In genomic region chr18:1392046-1392445, GRCh38 we compare ENCODE assay signal across 20 cellular contexts.
"Had no signal": no experiment of that assay in that cellular context is flagged by ENCODE, and none has a peak within 500 bp of the region (broad histone marks: within the 10 kb centered on the region; RNA-seq: fewer than 3 reads in every experiment).

No MANE protein-coding gene starts in this region.

- H3K4me3 ChIP-seq: breast epithelium, thyroid gland, upper lobe of right lung had no signal

- H3K36me3 ChIP-seq: breast epithelium, thyroid gland, upper lobe of right lung had no signal

- H3K27ac ChIP-seq: breast epithelium, foreskin keratinocyte, parathyroid adenoma, thyroid gland, upper lobe of right lung had no signal

- H3K4me1 ChIP-seq: breast epithelium, foreskin keratinocyte, parathyroid adenoma, thyroid gland, upper lobe of right lung had no signal

- H3K9me3 ChIP-seq: breast epithelium, thyroid gland, upper lobe of right lung had no signal

- H2AFZ ChIP-seq: parathyroid adenoma had no signal

- DNase-seq: activated CD4-positive, alpha-beta T cell treated with anti-CD3 and anti-CD28 coated beads for 4 hours; activated CD4-positive, alpha-beta T cell treated with anti-CD3 and anti-CD28 coated beads, Interleukin-2, amount 50 U/mL, for 48 hours; activated CD4-positive, CD25-positive, alpha-beta regulatory T cell; activated CD8-positive, alpha-beta memory T cell treated with anti-CD3 and anti-CD28 coated beads, Interleukin-2, amount 50 U/mL, for 48 hours; activated naive CD4-positive, alpha-beta T cell; activated naive CD8-positive, alpha-beta T cell treated with anti-CD3 and anti-CD28 coated beads for 36 hours; activated T-cell treated with anti-CD3 and anti-CD28 coated beads, Interleukin-2, amount 50 U/mL, for 4 hours; effector memory CD4-positive, alpha-beta T cell; foreskin keratinocyte; immature natural killer cell; left ventricle myocardium superior; nephron progenitor cell; right cardiac atrium; stimulated activated CD4-positive, alpha-beta T cell treated with anti-CD3 and anti-CD28 coated beads, Interleukin-12 subunit alpha, Interleukin-12 subunit beta, amount 100 ng/mL, for 4 hours; substantia nigra; T1000; thyroid gland; upper lobe of right lung had no signal

- H3K79me2 ChIP-seq: parathyroid adenoma had no signal

- H3K27me3 ChIP-seq: breast epithelium, foreskin keratinocyte, thyroid gland, upper lobe of right lung had no signal
